Comparison of ENCODE assay signal across 17 cellular contexts in genomic region chr20:53901697-53902096, GRCh38.
DNase-seq lines count a peak whose midpoint lies in the region; ATAC-seq and TF ChIP-seq lines count a peak whose summit lies in the region.
"Had no signal": no experiment of that assay in that cellular context is flagged by ENCODE, and none has a peak within 500 bp of the region (broad histone marks: within the 10 kb centered on the region; RNA-seq: fewer than 3 reads in every experiment).

No MANE protein-coding gene starts in this region.

- H3K4me3 Mint-ChIP-seq in WTC11, result no peak overlapping the region
- H3K4me3 Mint-ChIP-seq in stimulated activated naive CD8-positive, alpha-beta T cell treated with anti-CD3 and anti-CD28 coated beads, Interleukin-15, amount 100 ng/mL, for 72 hours, result no peak overlapping the region
- H3K4me3 Mint-ChIP-seq: CD14-positive monocyte had no signal

- H3K9me3 ChIP-seq in HEK293 (ENCODE audit: control insufficient read depth, insufficient read depth, low read depth, low read length) (no peaks in the 10 kb centered on the region), hepatocyte (ENCODE audit: low read depth) (no peaks in the 10 kb centered on the region), smooth muscle cell (replicated peaks; ENCODE audit: low read depth) (no peaks in the 10 kb centered on the region)

- H3K27me3 ChIP-seq in hepatocyte, result no peaks in the 10 kb centered on the region
- no peaks in the 10 kb centered on the region for H3K27me3 ChIP-seq in smooth muscle cell (ENCODE audit: low read depth)

- no peaks in the 10 kb centered on the region for H3K9me2 ChIP-seq in hepatocyte (replicated peaks; ENCODE audit: insufficient read depth)

- H3K4me1 Mint-ChIP-seq in WTC11, result peaks cover 43% of the 10 kb centered on the region
- H3K4me1 Mint-ChIP-seq in stimulated activated naive CD8-positive, alpha-beta T cell treated with anti-CD3 and anti-CD28 coated beads, Interleukin-15, amount 100 ng/mL, for 72 hours, result peaks cover 82% of the 10 kb centered on the region

- H3K4me2 ChIP-seq in hepatocyte (no peak overlapping the region), smooth muscle cell (peak overlapping the region; percentile 70)

- H3K27me3 Mint-ChIP-seq in WTC11 (ENCODE audit: low read depth), result no peaks in the 10 kb centered on the region; the same call in 1 of the 2 replicates
- no peaks in the 10 kb centered on the region for H3K27me3 Mint-ChIP-seq in stimulated activated naive CD8-positive, alpha-beta T cell treated with anti-CD3 and anti-CD28 coated beads, Interleukin-15, amount 100 ng/mL, for 72 hours

- H2AFZ ChIP-seq in hepatocyte, result peak overlapping the region; percentile 36
- H2AFZ ChIP-seq in smooth muscle cell (ENCODE audit: low read depth), result no peak overlapping the region

- H3K9me3 Mint-ChIP-seq in WTC11, result no peaks in the 10 kb centered on the region
- H3K9me3 Mint-ChIP-seq in stimulated activated naive CD8-positive, alpha-beta T cell treated with anti-CD3 and anti-CD28 coated beads, Interleukin-15, amount 100 ng/mL, for 72 hours, result peaks cover 0 to 5% of the 10 kb centered on the region in 2 donors

- peak overlapping the region; percentile 85 for H3K9ac ChIP-seq in smooth muscle cell (ENCODE audit: low read depth)

- H3K4me3 ChIP-seq in HEK293 (ENCODE audit: low read depth, low read length), result no peak overlapping the region
- no peak overlapping the region for H3K4me3 ChIP-seq in hepatocyte
- H3K4me3 ChIP-seq in smooth muscle cell, result no peak overlapping the region

- TF ChIP-seq CTCF in HEK293 (tag by site-specific recombination; IDR thresholded peaks at IDR 0.05) (no peak), WTC11 (IDR thresholded peaks at IDR 0.05) (no peak), hepatocyte (IDR thresholded peaks at IDR 0.05; ENCODE audit: poor library complexity) (no peak), smooth muscle cell (IDR thresholded peaks at IDR 0.05; ENCODE audit: borderline replicate concordance, insufficient read depth, poor library complexity, severe bottlenecking) (no peak)

- H3K27ac ChIP-seq in HEK293 (ENCODE audit: extremely low read depth, low read depth, low read length) (no peak overlapping the region), hepatocyte (peak overlapping the region; percentile 0), smooth muscle cell (ENCODE audit: low read depth) (peak overlapping the region; percentile 97)

- DNase-seq in WTC11 (ENCODE audit: low spot score) (no peak), hepatocyte (ENCODE audit: low spot score) (no peak), smooth muscle cell (lab: John Stamatoyannopoulos, UW; ENCODE audit: unreplicated experiment) (no peak), Ammon's horn (ENCODE audit: low spot score) (no peak), 8988T (no peak)
- DNase-seq in stimulated activated naive CD8-positive, alpha-beta T cell treated with anti-CD3 and anti-CD28 coated beads, Interleukin-15, amount 100 ng/mL, for 72 hours, result no peak
- DNase-seq: activated CD4-positive, alpha-beta T cell treated with anti-CD3 and anti-CD28 coated beads for 4 hours; activated T-cell treated with anti-CD3 and anti-CD28 coated beads for 4 hours; cerebellar nuclear complex; DND-41; GOT3; left cardiac atrium; NCI-H2107; NCI-H774; SHP77 had no signal

- H4K20me1 ChIP-seq in hepatocyte (ENCODE audit: insufficient read depth, poor library complexity, severe bottlenecking) (no peaks in the 10 kb centered on the region), smooth muscle cell (ENCODE audit: low read depth) (no peaks in the 10 kb centered on the region)

- POLR2A ChIA-PET in HEK293 (lab: Yijun Ruan, JAX) (no interaction called here), WTC11 (lab: Charles Lee) (interaction anchor here (0.6 kb wide), 1 partner anchor 89 kb away, joined by 3 read pairs; no protein-coding TSS in a partner anchor)

- WGBS in hepatocyte (ENCODE audit: low lambda C conversion rate, missing lambda C conversion rate), result 65% methylated on average over 3 of the region's 3 CpGs
- WGBS in smooth muscle cell (ENCODE audit: low lambda C conversion rate), result 70% methylated on average over 3 of the region's 3 CpGs

- H3K79me2 ChIP-seq in hepatocyte, result no peaks in the 10 kb centered on the region
- no peaks in the 10 kb centered on the region for H3K79me2 ChIP-seq in smooth muscle cell (ENCODE audit: low read depth)

- H3K4me1 ChIP-seq in HEK293 (ENCODE audit: control insufficient read depth, insufficient read depth, low read length), result peaks cover 19% of the 10 kb centered on the region
- peaks cover 6% of the 10 kb centered on the region for H3K4me1 ChIP-seq in hepatocyte (ENCODE audit: insufficient read depth)
- peaks cover 35% of the 10 kb centered on the region for H3K4me1 ChIP-seq in smooth muscle cell (ENCODE audit: low read depth)

- CTCF ChIA-PET in HEK293 (lab: Yijun Ruan, JAX) (interaction anchor here (0.7 to 1.6 kb wide), 3 partner anchors 13 to 234 kb away, joined by 3 to 4 read pairs (median 3); no protein-coding TSS in a partner anchor), WTC11 (lab: Charles Lee) (interaction anchor here (0.5 to 6.7 kb wide), 5 partner anchors 14 to 292 kb away, joined by 3 to 68 read pairs (median 4); no protein-coding TSS in a partner anchor)

- peak overlapping the region; percentile 70; the same call in 1 of the 2 replicates for H3K27ac Mint-ChIP-seq in WTC11
- no peak overlapping the region for H3K27ac Mint-ChIP-seq in stimulated activated naive CD8-positive, alpha-beta T cell treated with anti-CD3 and anti-CD28 coated beads, Interleukin-15, amount 100 ng/mL, for 72 hours

- peaks cover 29% of the 10 kb centered on the region for H3F3A ChIP-seq in smooth muscle cell (ENCODE audit: low read depth)

- no peaks in the 10 kb centered on the region for H3K36me3 Mint-ChIP-seq in WTC11

- no peak; the same call in 1 of the 2 replicates for ATAC-seq in WTC11
- no peak for ATAC-seq in stimulated activated naive CD8-positive, alpha-beta T cell treated with anti-CD3 and anti-CD28 coated beads, Interleukin-15, amount 100 ng/mL, for 72 hours

- H3K36me3 ChIP-seq in HEK293 (ENCODE audit: control insufficient read depth in 2 of 2, insufficient read depth in 1 of 2, low read length in 2 of 2) (no peaks in the 10 kb centered on the region), hepatocyte (replicated peaks; ENCODE audit: insufficient read depth, low read depth) (no peaks in the 10 kb centered on the region), smooth muscle cell (ENCODE audit: low read depth) (no peaks in the 10 kb centered on the region)

TF ChIP-seq in HEK293, 187 proteins besides CTCF, POLR2A, EP300 and RAD21:
- TF ChIP-seq GLIS1 (tag by site-specific recombination; IDR thresholded peaks at IDR 0.05), result 0 out of 2 replicates have a peak, but pooled peaks have one; percentile 6
- TF ChIP-seq ZNF404 (tag by site-specific recombination; IDR thresholded peaks at IDR 0.05), result no peak
TF ChIP-seq in HEK293: peak in this region for 1.

TF ChIP-seq in WTC11, 78 proteins besides CTCF, POLR2A, EP300 and RAD21 (continues in another document):
- TF ChIP-seq SMAD3 (CRISPR knock-in tag; IDR thresholded peaks at IDR 0.05; ENCODE audit: borderline replicate concordance) (no peak), SMAD4 (CRISPR knock-in tag; IDR thresholded peaks at IDR 0.05) (no peak), ZNF671 (CRISPR knock-in tag; IDR thresholded peaks at IDR 0.05) (no peak), HMGA2 (CRISPR knock-in tag; IDR thresholded peaks at IDR 0.05) (no peak), FOXK1 (CRISPR knock-in tag; IDR thresholded peaks at IDR 0.05) (no peak), PRRX2 (CRISPR knock-in tag; IDR thresholded peaks at IDR 0.05) (no peak), NFYB (CRISPR knock-in tag; conservative IDR thresholded peaks at IDR 0.05; ENCODE audit: low read depth) (no peak), ZNF416 (CRISPR knock-in tag; IDR thresholded peaks at IDR 0.05) (no peak), ARID4B (CRISPR knock-in tag; IDR thresholded peaks at IDR 0.05; ENCODE audit: borderline replicate concordance) (no peak)
